19 cellular contexts compared by ENCODE assay signal in genomic region chr9:107127608-107128007, GRCh38.
"Had no signal": no experiment of that assay in that cellular context is flagged by ENCODE, and none has a peak within 500 bp of the region (broad histone marks: within the 10 kb centered on the region; RNA-seq: fewer than 3 reads in every experiment).

No MANE protein-coding gene starts in this region.

- H3K27ac ChIP-seq: ascending aorta, coronary artery, epithelial cell of prostate, tibial artery, vagina, VCaP had no signal

- H3K36me3 ChIP-seq: ascending aorta, tibial artery, vagina had no signal

- H3K4me3 ChIP-seq: ascending aorta, coronary artery, smooth muscle cell, tibial artery, vagina had no signal

- H3K27me3 ChIP-seq: ascending aorta, vagina had no signal

- DNase-seq: activated CD4-positive, alpha-beta T cell treated with anti-CD3 and anti-CD28 coated beads for 4 hours; activated CD8-positive, alpha-beta memory T cell treated with anti-CD3 and anti-CD28 coated beads, Interleukin-2, amount 50 U/mL, for 4 hours; activated CD8-positive, alpha-beta T cell treated with anti-CD3 and anti-CD28 coated beads for 36 hours; activated gamma-delta T cell treated with Interleukin-2 at 50 U/mL for 16 hours; activated naive CD8-positive, alpha-beta T cell treated with anti-CD3 and anti-CD28 coated beads, Interleukin-2, amount 10 ng/mL, durations not matched to agents 7 days and 5 days; activated T-cell treated with anti-CD3 and anti-CD28 coated beads, Interleukin-2, amount 50 U/mL, for 72 hours; effector memory CD4-positive, alpha-beta T cell; hippocampal formation; immature natural killer cell; natural killer cell; right cardiac atrium; T1000; tibial artery had no signal
